In genomic region chr19:28345811-28346210, GRCh38 we compare ENCODE assay signal across 23 cellular contexts.
DNase-seq lines count a peak whose midpoint lies in the region; ATAC-seq, FAIRE-seq and TF ChIP-seq lines count a peak whose summit lies in the region.
"Had no signal": no experiment of that assay in that cellular context is flagged by ENCODE, and none has a peak within 500 bp of the region (broad histone marks: within the 10 kb centered on the region; RNA-seq: fewer than 3 reads in every experiment).

No MANE protein-coding gene starts in this region.

- H3K9me3 ChIP-seq in astrocyte (ENCODE audit: insufficient read depth, low read depth, low read length) (no peaks in the 10 kb centered on the region), transverse colon (no peaks in the 10 kb centered on the region)
- H3K9me3 ChIP-seq: BLaER1 had no signal

- no peak overlapping the region for H2AFZ ChIP-seq in astrocyte (ENCODE audit: low read depth, low read length)

- H3K27me3 ChIP-seq in astrocyte (ENCODE audit: insufficient read depth, low read length) (no peaks in the 10 kb centered on the region), transverse colon (no peaks in the 10 kb centered on the region)
- H3K27me3 ChIP-seq: BLaER1 had no signal

- no peaks in the 10 kb centered on the region for H3K79me2 ChIP-seq in astrocyte (ENCODE audit: insufficient read depth, low read length)

- no peak overlapping the region for H3K4me3 ChIP-seq in astrocyte (ENCODE audit: insufficient read depth, low read depth, low read length)
- H3K4me3 ChIP-seq in transverse colon: no peak overlapping the region
- H3K4me3 ChIP-seq: A549, BLaER1 had no signal

- TF ChIP-seq CTCF in astrocyte (IDR thresholded peaks at IDR 0.05; ENCODE audit: insufficient read depth, low read depth, low read length): no peak
- TF ChIP-seq CTCF in nephron progenitor cell (IDR thresholded peaks at IDR 0.05): no peak
- no peak for TF ChIP-seq CTCF in transverse colon (IDR thresholded peaks at IDR 0.05)

- H3K4me3 Mint-ChIP-seq in astrocyte (ENCODE audit: unreplicated experiment): no peak overlapping the region
- no peak overlapping the region for H3K4me3 Mint-ChIP-seq in nephron progenitor cell
- H3K4me3 Mint-ChIP-seq in activated naive CD8-positive, alpha-beta T cell treated with anti-CD3 and anti-CD28 coated beads, Interleukin-2, amount 50 U/mL, for 24 hours: no peak overlapping the region
- H3K4me3 Mint-ChIP-seq: B cell; CD4-positive, CD25-positive, alpha-beta regulatory T cell; CD8-positive, alpha-beta memory T cell had no signal

- intact Hi-C loops in transverse colon (cut with DNase I; ENCODE audit: low total_unique reads): no loop called here

- no peak overlapping the region for H3K9ac ChIP-seq in astrocyte (ENCODE audit: low read length)
- H3K9ac ChIP-seq: BLaER1 had no signal

- H3K27me3 Mint-ChIP-seq in astrocyte (ENCODE audit: low read depth, unreplicated experiment) (peaks cover 9% of the 10 kb centered on the region), nephron progenitor cell (ENCODE audit: low read depth, poor library complexity) (peaks cover 7% of the 10 kb centered on the region)
- no peaks in the 10 kb centered on the region for H3K27me3 Mint-ChIP-seq in activated naive CD8-positive, alpha-beta T cell treated with anti-CD3 and anti-CD28 coated beads, Interleukin-2, amount 50 U/mL, for 24 hours
- H3K27me3 Mint-ChIP-seq: B cell; CD4-positive, CD25-positive, alpha-beta regulatory T cell had no signal

- no peak for FAIRE-seq in astrocyte (lab: Jason Lieb, UNC)
- FAIRE-seq: A549, D721Med, GM12891, GM18507, H1 had no signal

- peak; percentile 23 for DNase-seq in AG20443 (ENCODE audit: low spot score)
- no peak for DNase-seq in astrocyte (ENCODE audit: low read depth)
- no peak for DNase-seq in nephron progenitor cell
- DNase-seq in transverse colon: no peak
- DNase-seq in activated naive CD8-positive, alpha-beta T cell treated with anti-CD3 and anti-CD28 coated beads, Interleukin-2, amount 50 U/mL, for 24 hours: no peak
- DNase-seq: 8988T; ACHN; CD4-positive, CD25-positive, alpha-beta regulatory T cell; CD8-positive, alpha-beta memory T cell; DMS 273 treated with DMSO at 0.1 percent for 48 hours; DMS79; GF-D8; H7; HCEC 1CT had no signal

- no peak overlapping the region for H3K27ac ChIP-seq in astrocyte (ENCODE audit: low read depth, low read length)
- no peak overlapping the region for H3K27ac ChIP-seq in transverse colon
- H3K27ac ChIP-seq: A549, BLaER1, C4-2B had no signal

- ATAC-seq in GM21737 (IDR thresholded peaks at IDR 0.05; ENCODE audit: unreplicated experiment): no peak
- ATAC-seq in activated naive CD8-positive, alpha-beta T cell treated with anti-CD3 and anti-CD28 coated beads, Interleukin-2, amount 50 U/mL, for 24 hours: no peak
- ATAC-seq: A549 had no signal

- H3K4me1 ChIP-seq in astrocyte (ENCODE audit: insufficient read depth, low read length) (no peaks in the 10 kb centered on the region), transverse colon (no peaks in the 10 kb centered on the region)
- H3K4me1 ChIP-seq: A549 had no signal

- no peak for TF ChIP-seq POLR2A in transverse colon (IDR thresholded peaks at IDR 0.05)

- H3K36me3 ChIP-seq in astrocyte (ENCODE audit: insufficient read depth, low read length) (no peaks in the 10 kb centered on the region), transverse colon (no peaks in the 10 kb centered on the region)
- H3K36me3 ChIP-seq: BLaER1 had no signal

- no peak for TF ChIP-seq EP300 in transverse colon (IDR thresholded peaks at IDR 0.05; ENCODE audit: low read depth)

- no peak overlapping the region for H3K4me2 ChIP-seq in astrocyte (ENCODE audit: low read length)
- H3K4me2 ChIP-seq: A549 had no signal

- in situ Hi-C loops in transverse colon (cut with MboI; ENCODE audit: low pct_ligation_motif_present in 1 of 4, low pct_unique_long_range_greater_than_20kb in 1 of 4, low sequenced_read_pairs in 3 of 4): no loop called here

- H3K4me1 Mint-ChIP-seq in astrocyte (ENCODE audit: low read depth, unreplicated experiment) (peaks cover 16% of the 10 kb centered on the region), nephron progenitor cell (peaks cover 18% of the 10 kb centered on the region)
- H3K4me1 Mint-ChIP-seq in activated naive CD8-positive, alpha-beta T cell treated with anti-CD3 and anti-CD28 coated beads, Interleukin-2, amount 50 U/mL, for 24 hours: no peaks in the 10 kb centered on the region
- H3K4me1 Mint-ChIP-seq: B cell; CD4-positive, CD25-positive, alpha-beta regulatory T cell; CD8-positive, alpha-beta memory T cell had no signal

- H3K36me3 Mint-ChIP-seq in astrocyte (ENCODE audit: low read depth, unreplicated experiment) (no peaks in the 10 kb centered on the region), nephron progenitor cell (ENCODE audit: low read depth) (no peaks in the 10 kb centered on the region)
- no peaks in the 10 kb centered on the region for H3K36me3 Mint-ChIP-seq in activated naive CD8-positive, alpha-beta T cell treated with anti-CD3 and anti-CD28 coated beads, Interleukin-2, amount 50 U/mL, for 24 hours (ENCODE audit: low read depth)

- no peaks in the 10 kb centered on the region for H4K20me1 ChIP-seq in astrocyte (ENCODE audit: insufficient read depth, low read length)
- H4K20me1 ChIP-seq: BLaER1 had no signal

- H3K9me3 Mint-ChIP-seq in astrocyte (ENCODE audit: unreplicated experiment) (no peaks in the 10 kb centered on the region), nephron progenitor cell (peaks cover under 1% of the 10 kb centered on the region)
- H3K9me3 Mint-ChIP-seq in activated naive CD8-positive, alpha-beta T cell treated with anti-CD3 and anti-CD28 coated beads, Interleukin-2, amount 50 U/mL, for 24 hours: peaks cover 4% of the 10 kb centered on the region

- H3K27ac Mint-ChIP-seq in astrocyte (ENCODE audit: unreplicated experiment) (peak overlapping the region; percentile 27), nephron progenitor cell (peak overlapping the region; percentile 68)
- no peak overlapping the region for H3K27ac Mint-ChIP-seq in activated naive CD8-positive, alpha-beta T cell treated with anti-CD3 and anti-CD28 coated beads, Interleukin-2, amount 50 U/mL, for 24 hours
- H3K27ac Mint-ChIP-seq: B cell; CD4-positive, CD25-positive, alpha-beta regulatory T cell; CD8-positive, alpha-beta memory T cell had no signal

- WGBS in transverse colon (ENCODE audit: low coverage in 1 of 2), 2 donors: 51 to 69% methylated on average over 3 of the region's 3 CpGs
